In genomic region chr18:57432118-57432517, GRCh38 we compare ENCODE assay signal across 25 cellular contexts. TPM values are rescaled to one million over a fixed set of nuclear protein-coding genes. Genes with fewer than 3 reads are reported as not detected.
"Had no signal": no experiment of that assay in that cellular context is flagged by ENCODE, and none has a peak within 500 bp of the region (broad histone marks: within the 10 kb centered on the region; RNA-seq: fewer than 3 reads in every experiment).

No MANE protein-coding gene starts in this region.

- H3K36me3 ChIP-seq: colonic mucosa, esophagus muscularis mucosa, gastroesophageal sphincter, heart right ventricle, lower lobe of right lung, neutrophil, prostate gland, sigmoid colon, transverse colon, upper lobe of right lung, uterus had no signal

- H3K4me3 Mint-ChIP-seq: dendritic cell treated with granulocyte-macrophage colony-stimulating factor and Interleukin-4, amounts not matched to agents 40 ng/mL and 50 ng/mL, for 4 days; natural killer cell; stimulated activated memory B cell treated with anti-CD40 and anti-IgM and Interleukin-4, amounts not matched to agents 10 μg/mL and 1 μg/mL and 100 μg/mL, for 72 hours; stimulated activated naive CD8-positive, alpha-beta T cell treated with anti-CD3 and anti-CD28 coated beads, Interleukin-15, Interleukin-2, amounts not matched to agents 100 ng/mL and 50 ng/mL, for 24 hours had no signal

- H3K4me1 ChIP-seq: colonic mucosa, foreskin keratinocyte, upper lobe of right lung had no signal

- H3K9ac ChIP-seq: parathyroid adenoma had no signal

- DNase-seq: colonic mucosa; effector memory CD4-positive, alpha-beta T cell; foreskin keratinocyte; heart right ventricle; hippocampal formation; kidney glomerular epithelial cell; left ventricle myocardium superior; lower lobe of right lung; natural killer cell; right cardiac atrium; sigmoid colon; spleen; stimulated activated CD4-positive, alpha-beta T cell treated with anti-CD3 and anti-CD28 coated beads, Interleukin-4, amount 100 ng/mL, for 4 hours; transverse colon; upper lobe of right lung; uterus had no signal

- H3K4me3 ChIP-seq: colonic mucosa, esophagus muscularis mucosa, gastroesophageal sphincter, heart right ventricle, lower lobe of right lung, prostate gland, sigmoid colon, spleen, transverse colon, upper lobe of right lung, uterus had no signal

- H3K27ac ChIP-seq: colonic mucosa, esophagus muscularis mucosa, foreskin keratinocyte, gastroesophageal sphincter, heart right ventricle, lower lobe of right lung, neutrophil, parathyroid adenoma, prostate gland, sigmoid colon, spleen, transverse colon, upper lobe of right lung, uterus had no signal

- H3K9me3 Mint-ChIP-seq: dendritic cell treated with granulocyte-macrophage colony-stimulating factor and Interleukin-4, amounts not matched to agents 40 ng/mL and 50 ng/mL, for 4 days had no signal

- ATAC-seq: foreskin keratinocyte; gastroesophageal sphincter; heart right ventricle; left ventricle myocardium superior; lower lobe of right lung; natural killer cell; right cardiac atrium; stimulated activated memory B cell treated with anti-CD40 and anti-IgM and Interleukin-4, amounts not matched to agents 10 μg/mL and 1 μg/mL and 100 μg/mL, for 72 hours; upper lobe of right lung had no signal

- H3K27ac Mint-ChIP-seq: dendritic cell treated with granulocyte-macrophage colony-stimulating factor and Interleukin-4, amounts not matched to agents 40 ng/mL and 50 ng/mL, for 4 days; natural killer cell; stimulated activated memory B cell treated with anti-CD40 and anti-IgM and Interleukin-4, amounts not matched to agents 10 μg/mL and 1 μg/mL and 100 μg/mL, for 72 hours; stimulated activated naive CD8-positive, alpha-beta T cell treated with anti-CD3 and anti-CD28 coated beads, Interleukin-15, Interleukin-2, amounts not matched to agents 100 ng/mL and 50 ng/mL, for 24 hours had no signal

- H3K9me3 ChIP-seq: colonic mucosa, heart right ventricle, lower lobe of right lung, neutrophil, prostate gland, transverse colon, upper lobe of right lung, uterus had no signal

RNA-seq across cellular contexts. Expression of gene ONECUT2, which starts 3.1 kb away (rescaled TPM):
- total RNA-seq: natural killer cell, skeletal muscle tissue had no signal
